15 cellular contexts compared by ENCODE assay signal in the genomic region with DNA sequence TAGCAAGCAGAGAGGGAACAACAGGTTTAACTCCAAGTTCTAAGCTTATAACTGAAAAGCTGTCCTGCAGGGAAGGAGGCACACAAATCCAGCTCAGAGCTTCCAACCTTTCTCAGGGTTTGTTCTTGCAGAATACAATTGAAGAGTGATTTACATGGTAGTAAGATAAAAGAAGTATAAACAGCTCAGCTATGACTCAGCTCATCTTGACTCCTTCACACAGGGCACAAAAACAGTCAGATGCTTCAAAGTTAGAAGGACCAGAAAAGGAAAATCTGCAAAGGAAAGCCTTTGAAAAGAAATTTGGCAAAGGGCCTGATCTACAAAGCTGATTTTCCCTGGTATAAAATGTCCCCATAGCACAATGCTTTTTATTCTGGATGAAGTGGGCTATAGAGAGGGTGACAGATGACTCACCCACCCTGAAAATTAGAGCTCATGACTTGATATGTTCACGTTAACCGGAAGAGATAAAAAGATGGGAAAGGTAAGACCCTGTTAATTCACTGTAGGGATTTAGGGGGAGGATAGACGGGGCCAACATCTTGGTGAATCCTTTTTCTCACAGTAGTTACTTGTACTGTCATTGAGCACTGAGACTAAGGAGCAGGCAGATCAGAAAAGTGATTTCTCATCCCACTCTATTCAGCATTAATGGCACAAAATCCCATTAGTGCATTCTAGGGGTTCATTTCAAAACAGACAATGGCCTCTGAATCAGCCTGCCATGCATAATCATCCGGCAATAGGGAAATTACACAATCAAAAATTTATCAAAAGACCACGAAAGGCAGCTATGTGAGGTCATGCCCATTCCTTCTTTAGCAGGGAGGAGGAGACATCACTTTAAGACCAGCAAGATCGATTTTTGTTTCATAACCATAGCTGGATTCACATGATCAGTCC.
DNase-seq lines count a peak whose midpoint lies in the region; ATAC-seq and TF ChIP-seq lines count a peak whose summit lies in the region.
"Had no signal": no experiment of that assay in that cellular context is flagged by ENCODE, and none has a peak within 500 bp of the region (broad histone marks: within the 10 kb centered on the region; RNA-seq: fewer than 3 reads in every experiment).

No MANE protein-coding gene starts in this region.

- H3K9me3 Mint-ChIP-seq in brain = peaks cover 0 to 5% (median 0%) of the 10 kb centered on the region in 5 experiments

- no peak overlapping the region for H3K4me3 ChIP-seq in HUES64 (ENCODE audit: low read length)
- no peak overlapping the region for H3K4me3 ChIP-seq in left lung
- H3K4me3 ChIP-seq: heart right ventricle, lung had no signal

- intact Hi-C loops in left lung (cut with DNase I) = no loop called here

- 83% methylated on average over 6 of the region's 6 CpGs for WGBS in HUES64

- no peak overlapping the region; the same call in 1 of the 2 replicates for H3K9ac ChIP-seq in HUES64 (ENCODE audit: low read depth, low read length)

- H3K27ac ChIP-seq in HUES64 (ENCODE audit: low read depth, low read length) = peak overlapping the region; percentile 55; the same call in 1 of the 2 replicates
- no peak overlapping the region for H3K27ac ChIP-seq in left lung

- H3K27ac Mint-ChIP-seq in brain = peak overlapping the region in 4 of 5 experiments; percentile 1 to 94 (median 71)
- H3K27ac Mint-ChIP-seq: CD14-positive monocyte had no signal

- ATAC-seq in left lung (peak; percentile 40), HG03378 (IDR thresholded peaks at IDR 0.05; ENCODE audit: unreplicated experiment) (no peak)

- peaks cover 41% of the 10 kb centered on the region for H3K4me1 Mint-ChIP-seq in brain
- H3K4me1 Mint-ChIP-seq: CD14-positive monocyte had no signal

- no peaks in the 10 kb centered on the region for H3K36me3 ChIP-seq in HUES64 (ENCODE audit: insufficient read depth, low read length)
- H3K36me3 ChIP-seq in left lung = no peaks in the 10 kb centered on the region
- H3K36me3 ChIP-seq: heart right ventricle had no signal

- H3K27me3 ChIP-seq in HUES64 (ENCODE audit: insufficient read depth, low read length) (no peaks in the 10 kb centered on the region), left lung (no peaks in the 10 kb centered on the region)
- H3K27me3 ChIP-seq: heart right ventricle had no signal

- H3K36me3 Mint-ChIP-seq in brain = no peaks in the 10 kb centered on the region
- H3K36me3 Mint-ChIP-seq: CD14-positive monocyte had no signal

- H3K9me3 ChIP-seq in HUES64 (ENCODE audit: insufficient read depth, low read depth, low read length) = no peaks in the 10 kb centered on the region
- no peaks in the 10 kb centered on the region for H3K9me3 ChIP-seq in left lung
- H3K9me3 ChIP-seq: heart right ventricle had no signal

- H3K4me3 Mint-ChIP-seq in brain = peak overlapping the region in 1 of 5 experiments; percentile 22
- H3K4me3 Mint-ChIP-seq: CD14-positive monocyte had no signal

- TF ChIP-seq CTCF in brain (conservative IDR thresholded peaks at IDR 0.05) (no peak), left lung (IDR thresholded peaks at IDR 0.05) (no peak)

- peak; percentile 80 for DNase-seq in COLO829 (ENCODE audit: low spot score)
- no peak for DNase-seq in left lung
- no peak for DNase-seq in activated CD4-positive, alpha-beta T cell treated with anti-CD3 and anti-CD28 coated beads for 48 hours
- no peak for DNase-seq in COR-L47 (lab: John Stamatoyannopoulos, UW)
- DNase-seq in AG08395 (ENCODE audit: low spot score) = no peak
- DNase-seq: effector CD4-positive, alpha-beta T cell; heart right ventricle; NCI-H1105 treated with DMSO at 0.1 percent for 48 hours; NCI-H526; stimulated activated naive CD4-positive, alpha-beta T cell treated with Interleukin-2 at 50 U/mL for 16 hours had no signal

- H3K4me1 ChIP-seq in HUES64 (ENCODE audit: insufficient read depth, low read length) (peaks cover 16% of the 10 kb centered on the region), left lung (no peaks in the 10 kb centered on the region)

- H3K27me3 Mint-ChIP-seq in brain = peaks cover 5% of the 10 kb centered on the region
